18 cellular contexts compared by ENCODE assay signal in the genomic region with DNA sequence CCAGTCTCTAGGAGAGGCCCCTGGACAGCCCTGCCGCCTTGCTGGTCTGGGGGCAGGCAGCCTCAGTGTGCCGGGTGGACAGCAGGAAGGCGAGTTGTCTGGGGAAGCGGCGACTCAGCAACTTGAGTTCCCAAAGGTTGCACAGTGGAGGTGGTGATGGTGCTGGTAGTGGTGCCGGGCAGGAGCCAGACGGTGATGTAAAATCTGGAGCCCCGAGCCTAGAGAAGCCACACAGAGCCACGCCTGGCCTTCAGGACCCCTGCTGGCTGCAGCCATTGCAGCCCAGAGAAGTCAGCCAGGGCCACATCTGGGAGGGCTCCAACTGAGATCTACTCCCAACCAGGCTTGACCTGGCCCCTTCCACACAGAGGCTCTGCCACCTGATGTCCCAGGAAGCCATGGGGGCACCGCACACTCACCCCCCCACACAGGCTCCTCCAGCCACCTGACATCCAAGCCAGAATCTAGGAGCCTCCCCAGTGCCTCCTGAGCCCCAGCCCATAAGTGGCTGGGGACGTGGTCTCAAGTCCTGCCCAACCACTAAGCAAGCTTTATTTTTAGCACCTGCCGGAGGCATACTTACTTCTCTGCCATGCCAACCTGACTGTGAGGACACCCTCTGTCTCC. TPM values are rescaled to one million over a fixed set of nuclear protein-coding genes. Genes with fewer than 3 reads are reported as not detected.
DNase-seq lines count a peak whose midpoint lies in the region; ATAC-seq and TF ChIP-seq lines count a peak whose summit lies in the region.
"Had no signal": no experiment of that assay in that cellular context is flagged by ENCODE, and none has a peak within 500 bp of the region (broad histone marks: within the 10 kb centered on the region; RNA-seq: fewer than 3 reads in every experiment).

No MANE protein-coding gene starts in this region.

- no peak overlapping the region for H3K27ac ChIP-seq in WERI-Rb-1
- H3K27ac ChIP-seq: esophagus squamous epithelium had no signal

- no peak for TF ChIP-seq CTCF in WERI-Rb-1 (IDR thresholded peaks at IDR 0.05; ENCODE audit: low read depth, low read length)

- ATAC-seq in sciatic nerve (no peak), HG02981 (IDR thresholded peaks at IDR 0.05; ENCODE audit: unreplicated experiment) (no peak)
- ATAC-seq: PC-3 had no signal

- no peaks in the 10 kb centered on the region for H3K9me3 ChIP-seq in WERI-Rb-1 (ENCODE audit: severe bottlenecking)
- H3K9me3 ChIP-seq: esophagus squamous epithelium had no signal

- intact Hi-C loops in sciatic nerve (cut with DNase I): no loop called here

- H3K27me3 ChIP-seq in WERI-Rb-1 (ENCODE audit: insufficient read depth, low read depth, severe bottlenecking): no peaks in the 10 kb centered on the region

- no peaks in the 10 kb centered on the region for H3K36me3 ChIP-seq in WERI-Rb-1
- H3K36me3 ChIP-seq: esophagus squamous epithelium had no signal

- DNase-seq in D341Med (ENCODE audit: low spot score) (peak; percentile 21), WERI-Rb-1 (peak; percentile 4), islet precursor cell (peak; percentile 50), sciatic nerve (ENCODE audit: low spot score) (peak; percentile 27), germinal center (ENCODE audit: low spot score) (no peak), NCI-H748 treated with DMSO at 0.1 percent for 48 hours (lab: John Stamatoyannopoulos, UW) (no peak)
- no peak for DNase-seq in central memory CD4-positive, alpha-beta T cell
- DNase-seq: activated gamma-delta T cell treated with Interleukin-2 at 50 U/mL for 16 hours, DMS 273 treated with DMSO at 0.1 percent for 48 hours, esophagus squamous epithelium, kidney glomerular epithelial cell, NCI-H1694, PC-3 had no signal

- H3K4me3 ChIP-seq in WERI-Rb-1 (ENCODE audit: low read depth, low read length): no peak overlapping the region
- H3K4me3 ChIP-seq: esophagus squamous epithelium had no signal

RNA-seq across cellular contexts. Expression of a gene that starts 8.8 kb away (rescaled TPM):
- total RNA-seq in sciatic nerve: not detected
- total RNA-seq: B cell, dermis microvascular lymphatic vessel endothelial cell, esophagus squamous epithelium, MCF 10A, NCI-H460, PC-3 had no signal

RNA-seq across cellular contexts. Expression of a gene that starts 26.0 kb away (rescaled TPM):
- 0.89 TPM for total RNA-seq in sciatic nerve
- total RNA-seq: B cell, dermis microvascular lymphatic vessel endothelial cell, MCF 10A, NCI-H460, PC-3 had no signal

RNA-seq across cellular contexts. Expression of a gene that starts 32.4 kb away (rescaled TPM):
- total RNA-seq in sciatic nerve: not detected
- total RNA-seq: B cell, dermis microvascular lymphatic vessel endothelial cell, esophagus squamous epithelium, MCF 10A, NCI-H460, PC-3 had no signal

Comparison
In these comparisons a context has a peak if more than half of its experiments do, and no peak if none do; other contexts are left out.
1. DNase-seq: peak in D341Med (single experiment), WERI-Rb-1 (single experiment), islet precursor cell (single experiment) and sciatic nerve (single experiment); none in germinal center (single experiment), NCI-H748 treated with DMSO at 0.1 percent for 48 hours (single experiment) and central memory CD4-positive, alpha-beta T cell (single experiment).